13 cellular contexts compared by ENCODE assay signal in the genomic region with DNA sequence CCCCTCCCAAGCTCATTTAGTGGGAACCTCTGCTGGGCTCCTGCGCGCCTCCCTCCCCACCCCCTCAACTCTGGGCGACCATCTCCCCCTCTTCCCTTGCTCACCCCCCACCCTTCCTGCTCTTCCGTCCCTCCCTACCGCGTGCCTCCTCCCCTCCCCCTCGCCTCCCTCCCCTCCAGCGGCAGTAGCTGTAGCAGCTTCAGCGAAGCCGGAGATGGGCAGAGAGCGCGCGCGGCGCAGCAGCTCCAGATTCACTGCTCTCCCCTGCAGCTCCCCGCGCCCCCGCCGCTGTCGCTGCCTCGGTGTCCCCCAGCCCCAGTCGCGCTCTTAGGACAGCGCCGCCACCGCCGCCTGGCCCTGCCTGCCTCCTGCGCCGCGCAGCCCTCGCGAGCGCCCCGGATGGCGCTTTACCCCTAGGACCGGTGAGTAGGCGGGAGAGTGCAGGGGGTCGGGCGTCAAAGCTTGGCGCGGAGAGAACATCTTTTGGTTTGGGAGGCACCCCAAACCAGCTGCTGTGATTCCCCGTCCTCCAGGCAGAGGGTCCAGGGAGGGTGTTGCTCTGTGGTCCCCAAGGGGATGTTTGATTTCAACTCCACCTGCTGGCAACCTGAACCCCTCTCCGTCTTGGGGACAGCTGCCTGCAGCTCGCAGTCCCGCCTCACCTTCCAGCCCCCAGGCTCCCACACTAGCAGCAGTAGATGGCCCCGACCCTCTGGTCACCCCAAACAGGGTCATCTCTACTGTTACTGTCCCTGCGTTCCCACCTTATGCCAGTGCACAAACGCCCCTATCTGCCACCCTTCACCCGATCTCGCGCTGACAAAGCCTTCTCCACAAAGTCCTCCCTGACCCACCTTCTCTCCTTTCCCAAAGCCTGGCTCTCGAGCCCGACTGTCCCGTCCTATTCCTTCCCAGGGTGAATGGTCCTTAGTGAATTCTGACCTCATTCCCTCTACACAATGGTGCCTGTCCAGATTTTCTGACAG. TPM values are rescaled to one million over a fixed set of nuclear protein-coding genes. Genes with fewer than 3 reads are reported as not detected.
DNase-seq lines count a peak whose midpoint lies in the region; ATAC-seq and TF ChIP-seq lines count a peak whose summit lies in the region.
"Had no signal": no experiment of that assay in that cellular context is flagged by ENCODE, and none has a peak within 500 bp of the region (broad histone marks: within the 10 kb centered on the region; RNA-seq: fewer than 3 reads in every experiment).

TSS of gene FUT9 (plus strand) at position 184 of the 986 bp plus-strand sequence. CDS start 187,182 bp downstream, outside the sequence.

- no peaks in the 10 kb centered on the region for H3K27me3 ChIP-seq in body of pancreas
- no peaks in the 10 kb centered on the region for H3K27me3 ChIP-seq in vagina

- DNase-seq in COLO668 (lab: John Stamatoyannopoulos, UW; ENCODE audit: unreplicated experiment) (peak; percentile 81), NCI-H1694 (lab: John Stamatoyannopoulos, UW) (peak; percentile 76), body of pancreas (peak; percentile 10 to 77 (median 44)), mucosa of descending colon (peak in 1 of 3 donors; percentile 9), vagina (ENCODE audit: extremely low spot score in 2 of 2) (no peak), dedifferentiated amniotic fluid mesenchymal stem cell (ENCODE audit: extremely low spot score) (no peak), germinal center (ENCODE audit: low spot score) (no peak), T-helper 1 cell (no peak)
- DNase-seq: CD4-positive, CD25-positive, alpha-beta regulatory T cell; effector CD4-positive, alpha-beta T cell had no signal

- WGBS in body of pancreas, 2 donors, result 0% methylated on average over 27 to 47 of the region's 54 CpGs

- peak within 1 kb of the TSS in 2 of 4 donors; percentile 76 to 85 for H3K27ac ChIP-seq in body of pancreas
- no peak within 1 kb of the TSS for H3K27ac ChIP-seq in vagina
- H3K27ac ChIP-seq: VCaP had no signal

- no peaks in the 10 kb centered on the region for H3K36me3 ChIP-seq in body of pancreas (replicated peaks in 1 of 2; ENCODE audit: insufficient read depth in 1 of 2, low read depth in 2 of 2)
- no peaks in the 10 kb centered on the region for H3K36me3 ChIP-seq in mucosa of descending colon (ENCODE audit: low read depth)
- H3K36me3 ChIP-seq in vagina, result no peaks in the 10 kb centered on the region

- intact Hi-C loops in body of pancreas (cut with DNase I) (no loop called here), mucosa of descending colon (cut with DNase I, micrococcal nuclease) (no loop called here), vagina (cut with DNase I) (no loop called here)

- H3K9me3 ChIP-seq in body of pancreas (no peaks in the 10 kb centered on the region), mucosa of descending colon (no peaks in the 10 kb centered on the region), vagina (no peaks in the 10 kb centered on the region)

- H3K4me3 ChIP-seq in body of pancreas (peak within 1 kb of the TSS; percentile 21 to 36), mucosa of descending colon (no peak within 1 kb of the TSS), vagina (no peak within 1 kb of the TSS)
- H3K4me3 ChIP-seq: K562 had no signal

- peaks cover 6% of the 10 kb centered on the region for H3K4me1 ChIP-seq in body of pancreas
- H3K4me1 ChIP-seq in mucosa of descending colon (ENCODE audit: low read depth), result no peaks in the 10 kb centered on the region
- H3K4me1 ChIP-seq in vagina, result peaks cover 4% of the 10 kb centered on the region

- peak in 2 of 7 experiments; percentile 19 to 30 for TF ChIP-seq CTCF in body of pancreas (IDR thresholded peaks at IDR 0.05)
- TF ChIP-seq CTCF in mucosa of descending colon (IDR thresholded peaks at IDR 0.05), result no peak
- TF ChIP-seq CTCF in vagina (IDR thresholded peaks at IDR 0.05), result no peak

- ATAC-seq in body of pancreas (peak; percentile 69), mucosa of descending colon (peak; percentile 8)
- ATAC-seq: K562 had no signal

- TF ChIP-seq POLR2A in body of pancreas (IDR thresholded peaks at IDR 0.05) (peak in 1 of 3 donors; percentile 56), vagina (IDR thresholded peaks at IDR 0.05) (no peak)

RNA-seq across cellular contexts. Expression of gene FUT9, which starts in this region (rescaled TPM):
- total RNA-seq in body of pancreas, result 1 to 10 TPM in 1 of 2 donors, under 1 TPM in 1; 0.26 to 9.2 TPM
- under 1 TPM in 2 of 3 donors, not detected in 1; 0.02 to 0.09 TPM for total RNA-seq in mucosa of descending colon
- not detected for total RNA-seq in vagina
- total RNA-seq: CD4-positive, CD25-positive, alpha-beta regulatory T cell; K562; omental fat pad had no signal

Comparison
In these comparisons a context has a peak if more than half of its experiments do, and no peak if none do; other contexts are left out.
1. Peak in ATAC-seq in mucosa of descending colon; RNA of the gene not detected or under 1 TPM.
2. DNase-seq: peak in COLO668 (single experiment), NCI-H1694 (single experiment) and body of pancreas (4 of 4); none in vagina (0 of 2), dedifferentiated amniotic fluid mesenchymal stem cell (single experiment), germinal center (single experiment) and T-helper 1 cell (0 of 5).
3. H3K4me3 ChIP-seq: peak in body of pancreas (2 of 2); none in mucosa of descending colon (single experiment) and vagina (0 of 2).